Comparison of ENCODE assay signal across 1 cellular context in genomic region chr18:63263444-63263843, GRCh38.
TF ChIP-seq lines count a peak whose summit lies in the region.

No MANE protein-coding gene starts in this region.

TF ChIP-seq in HepG2, 621 proteins besides CTCF, POLR2A, EP300 and RAD21:
- no peak for TF ChIP-seq MAZ (IDR thresholded peaks at IDR 0.05; ENCODE audit: borderline replicate concordance, low read depth, low read length)
- TF ChIP-seq MAZ (CRISPR knock-in tag; IDR thresholded peaks at IDR 0.05; ENCODE audit: low read depth), result no peak
- TF ChIP-seq CEBPB (IDR thresholded peaks at IDR 0.05; ENCODE audit: borderline replicate concordance, low read depth, low read length), result peak; percentile 57; the same call in 1 of the 2 replicates
TF ChIP-seq in HepG2: peak in this region for 1.
